In the genomic region with DNA sequence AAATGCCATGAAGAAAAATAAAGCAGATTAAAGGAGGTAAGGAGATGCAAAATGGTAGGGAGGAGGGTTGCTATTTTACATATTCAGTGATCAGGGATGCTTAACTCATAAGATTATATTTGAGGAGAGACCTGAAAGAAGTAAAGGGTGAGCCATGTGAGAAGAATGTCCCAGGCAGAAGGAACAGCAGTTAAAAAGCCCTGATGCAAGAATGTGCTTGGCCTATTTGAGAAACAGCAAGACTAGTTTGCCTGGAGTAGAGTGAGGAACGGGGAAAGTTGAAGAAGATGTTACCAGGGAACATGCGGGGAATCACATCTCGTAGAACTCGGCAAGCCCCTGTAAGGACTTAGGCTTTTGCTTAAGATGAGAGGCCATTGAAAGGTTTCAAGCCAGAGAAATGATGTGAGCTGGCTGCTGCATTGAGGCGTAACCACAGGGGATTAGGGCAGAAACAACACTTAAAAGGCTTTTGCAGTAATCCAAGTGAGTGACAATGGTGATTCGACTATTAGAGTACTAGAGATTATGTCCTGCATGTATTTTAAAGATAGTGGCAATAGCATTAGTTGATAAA, we compare ENCODE assay signal across 22 cellular contexts.
DNase-seq lines count a peak whose midpoint lies in the region; ATAC-seq and TF ChIP-seq lines count a peak whose summit lies in the region.
"Had no signal": no experiment of that assay in that cellular context is flagged by ENCODE, and none has a peak within 500 bp of the region (broad histone marks: within the 10 kb centered on the region; RNA-seq: fewer than 3 reads in every experiment).

No MANE protein-coding gene starts in this region.

- no peaks in the 10 kb centered on the region for H3K4me1 ChIP-seq in Panc1 (ENCODE audit: control insufficient read depth, insufficient read depth, low read length)
- H3K4me1 ChIP-seq: esophagus muscularis mucosa, right atrium auricular region had no signal

- intact Hi-C loops in Panc1 (cut with micrococcal nuclease; ENCODE audit: unreplicated experiment), result no loop called here

- H3K27ac ChIP-seq in Panc1 (ENCODE audit: low read length), result no peak overlapping the region
- H3K27ac ChIP-seq: esophagus muscularis mucosa, neutrophil, PC-9, right atrium auricular region had no signal

- CTCF ChIA-PET in Panc1 (lab: Charles Lee), result no interaction called here

- no peak overlapping the region for H3K4me3 ChIP-seq in H7 (ENCODE audit: insufficient read depth, low read depth, low read length)
- no peak overlapping the region for H3K4me3 ChIP-seq in Panc1 (ENCODE audit: low read depth in 2 of 2, low read length in 2 of 2)
- no peak overlapping the region for H3K4me3 ChIP-seq in fibroblast of mammary gland (ENCODE audit: control insufficient read depth, low read depth, low read length)
- H3K4me3 ChIP-seq: esophagus muscularis mucosa, MG63, PC-9, right atrium auricular region had no signal

- POLR2A ChIA-PET in Panc1 (lab: Charles Lee), result no interaction called here

- H3K27me3 ChIP-seq in H7 (ENCODE audit: control insufficient read depth, insufficient read depth, low read length), result no peaks in the 10 kb centered on the region
- no peaks in the 10 kb centered on the region for H3K27me3 ChIP-seq in Panc1 (ENCODE audit: control insufficient read depth, insufficient read depth, low read length)
- H3K27me3 ChIP-seq: esophagus muscularis mucosa, MG63, neutrophil, right atrium auricular region had no signal

- H3K9me3 ChIP-seq in Panc1 (ENCODE audit: control insufficient read depth, insufficient read depth, low read depth, low read length), result no peaks in the 10 kb centered on the region
- H3K9me3 ChIP-seq: esophagus muscularis mucosa, MG63, neutrophil, right atrium auricular region, SK-N-SH had no signal

- no peak for ATAC-seq in Panc1
- no peak for ATAC-seq in GM18502 (IDR thresholded peaks at IDR 0.05; ENCODE audit: poor library complexity, unreplicated experiment)
- no peak for ATAC-seq in SK-N-SH treated with all-trans-retinoic acid at 6 μM for 48 hours
- ATAC-seq: left cardiac atrium had no signal

- TSS peak; percentile 19 for BruUV-seq in Panc1 (replicated peaks; lab: Mats Ljungman, UMichigan)

- no peaks in the 10 kb centered on the region; the same call in 1 of the 2 replicates for H3K36me3 ChIP-seq in H7 (replicated peaks; ENCODE audit: control insufficient read depth, insufficient read depth, low read length)
- no peaks in the 10 kb centered on the region for H3K36me3 ChIP-seq in Panc1 (ENCODE audit: control insufficient read depth, insufficient read depth, low read length)
- H3K36me3 ChIP-seq: MG63, neutrophil had no signal

- TF ChIP-seq CTCF in Panc1 (IDR thresholded peaks at IDR 0.05) (no peak), fibroblast of mammary gland (conservative IDR thresholded peaks at IDR 0.05; ENCODE audit: control insufficient read depth, insufficient read depth, low read depth, low read length) (no peak)

- DNase-seq in H7 (peak; percentile 12), Panc1 (ENCODE audit: low read depth, low spot score) (no peak), fibroblast of mammary gland (ENCODE audit: low read depth) (peak; percentile 28), renal cortical epithelial cell (ENCODE audit: low read depth) (peak; percentile 47), NCI-H2081 (lab: John Stamatoyannopoulos, UW) (no peak), NCI-H1930 (lab: John Stamatoyannopoulos, UW) (no peak)
- DNase-seq: activated CD4-positive, alpha-beta T cell treated with anti-CD3 and anti-CD28 coated beads, Interleukin-2, amount 50 U/mL, for 1 hour; activated T-cell treated with anti-CD3 and anti-CD28 coated beads, Interleukin-2, amount 50 U/mL, for 1 hour; dermis blood vessel endothelial cell; DMS 273 treated with DMSO at 0.1 percent for 48 hours; hippocampal formation; left cardiac atrium; MG63; NCI-H1694 treated with DMSO at 0.1 percent for 48 hours; NCI-H526 treated with DMSO at 0.1 percent for 48 hours; PC-9; SK-N-SH had no signal

- in situ Hi-C loops in Panc1 (cut with HindIII; ENCODE audit: low pct_unique_long_range_greater_than_20kb, low sequenced_read_pairs), result no loop called here

TF ChIP-seq in SK-N-SH treated with all-trans-retinoic acid at 6 μM for 48 hours, 23 proteins besides CTCF, POLR2A, EP300 and RAD21:
- TF ChIP-seq BACH2 (CRISPR knock-in tag; IDR thresholded peaks at IDR 0.05; ENCODE audit: borderline replicate concordance) (no peak), TOX (CRISPR knock-in tag; IDR thresholded peaks at IDR 0.05; ENCODE audit: borderline replicate concordance) (no peak), ZC3H10 (CRISPR knock-in tag; IDR thresholded peaks at IDR 0.05) (no peak), GLIS3 (CRISPR knock-in tag; IDR thresholded peaks at IDR 0.05) (no peak)
- TF ChIP-seq, protein P1, sequence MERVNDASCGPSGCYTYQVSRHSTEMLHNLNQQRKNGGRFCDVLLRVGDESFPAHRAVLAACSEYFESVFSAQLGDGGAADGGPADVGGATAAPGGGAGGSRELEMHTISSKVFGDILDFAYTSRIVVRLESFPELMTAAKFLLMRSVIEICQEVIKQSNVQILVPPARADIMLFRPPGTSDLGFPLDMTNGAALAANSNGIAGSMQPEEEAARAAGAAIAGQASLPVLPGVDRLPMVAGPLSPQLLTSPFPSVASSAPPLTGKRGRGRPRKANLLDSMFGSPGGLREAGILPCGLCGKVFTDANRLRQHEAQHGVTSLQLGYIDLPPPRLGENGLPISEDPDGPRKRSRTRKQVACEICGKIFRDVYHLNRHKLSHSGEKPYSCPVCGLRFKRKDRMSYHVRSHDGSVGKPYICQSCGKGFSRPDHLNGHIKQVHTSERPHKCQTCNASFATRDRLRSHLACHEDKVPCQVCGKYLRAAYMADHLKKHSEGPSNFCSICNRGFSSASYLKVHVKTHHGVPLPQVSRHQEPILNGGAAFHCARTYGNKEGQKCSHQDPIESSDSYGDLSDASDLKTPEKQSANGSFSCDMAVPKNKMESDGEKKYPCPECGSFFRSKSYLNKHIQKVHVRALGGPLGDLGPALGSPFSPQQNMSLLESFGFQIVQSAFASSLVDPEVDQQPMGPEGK (CRISPR knock-in tag; IDR thresholded peaks at IDR 0.05; ENCODE audit: borderline replicate concordance), result no peak
- TF ChIP-seq, protein P2, sequence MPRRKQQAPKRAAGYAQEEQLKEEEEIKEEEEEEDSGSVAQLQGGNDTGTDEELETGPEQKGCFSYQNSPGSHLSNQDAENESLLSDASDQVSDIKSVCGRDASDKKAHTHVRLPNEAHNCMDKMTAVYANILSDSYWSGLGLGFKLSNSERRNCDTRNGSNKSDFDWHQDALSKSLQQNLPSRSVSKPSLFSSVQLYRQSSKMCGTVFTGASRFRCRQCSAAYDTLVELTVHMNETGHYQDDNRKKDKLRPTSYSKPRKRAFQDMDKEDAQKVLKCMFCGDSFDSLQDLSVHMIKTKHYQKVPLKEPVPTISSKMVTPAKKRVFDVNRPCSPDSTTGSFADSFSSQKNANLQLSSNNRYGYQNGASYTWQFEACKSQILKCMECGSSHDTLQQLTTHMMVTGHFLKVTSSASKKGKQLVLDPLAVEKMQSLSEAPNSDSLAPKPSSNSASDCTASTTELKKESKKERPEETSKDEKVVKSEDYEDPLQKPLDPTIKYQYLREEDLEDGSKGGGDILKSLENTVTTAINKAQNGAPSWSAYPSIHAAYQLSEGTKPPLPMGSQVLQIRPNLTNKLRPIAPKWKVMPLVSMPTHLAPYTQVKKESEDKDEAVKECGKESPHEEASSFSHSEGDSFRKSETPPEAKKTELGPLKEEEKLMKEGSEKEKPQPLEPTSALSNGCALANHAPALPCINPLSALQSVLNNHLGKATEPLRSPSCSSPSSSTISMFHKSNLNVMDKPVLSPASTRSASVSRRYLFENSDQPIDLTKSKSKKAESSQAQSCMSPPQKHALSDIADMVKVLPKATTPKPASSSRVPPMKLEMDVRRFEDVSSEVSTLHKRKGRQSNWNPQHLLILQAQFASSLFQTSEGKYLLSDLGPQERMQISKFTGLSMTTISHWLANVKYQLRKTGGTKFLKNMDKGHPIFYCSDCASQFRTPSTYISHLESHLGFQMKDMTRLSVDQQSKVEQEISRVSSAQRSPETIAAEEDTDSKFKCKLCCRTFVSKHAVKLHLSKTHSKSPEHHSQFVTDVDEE (CRISPR knock-in tag; IDR thresholded peaks at IDR 0.05), result no peak

Comparison
In these comparisons a context has a peak if more than half of its experiments do, and no peak if none do; other contexts are left out.
1. DNase-seq: peak in H7 (single experiment), fibroblast of mammary gland (single experiment) and renal cortical epithelial cell (single experiment); none in Panc1 (single experiment), NCI-H2081 (0 of 2) and NCI-H1930 (0 of 2).